11 cellular contexts compared by ENCODE assay signal in the genomic region with DNA sequence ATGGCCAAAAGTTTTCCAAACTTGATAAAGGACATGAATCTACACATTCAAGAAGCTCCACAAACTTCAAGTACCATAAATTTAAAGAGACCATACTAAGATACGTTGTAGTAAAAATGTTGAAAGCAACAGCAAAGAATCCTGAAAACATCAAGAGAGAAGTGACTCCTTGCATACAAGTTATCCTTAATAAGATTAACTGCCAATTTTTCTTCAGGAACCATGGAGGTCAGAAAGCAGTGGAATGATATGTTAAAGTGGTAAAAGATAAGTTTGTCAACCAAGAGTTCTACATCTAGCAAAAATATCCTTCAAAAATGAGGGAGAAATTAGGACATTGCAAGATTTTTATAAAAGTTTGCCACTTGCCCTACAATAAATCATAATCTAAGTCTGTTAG. TPM values are rescaled to one million over a fixed set of nuclear protein-coding genes. Genes with fewer than 3 reads are reported as not detected.
"Had no signal": no experiment of that assay in that cellular context is flagged by ENCODE, and none has a peak within 500 bp of the region (broad histone marks: within the 10 kb centered on the region; RNA-seq: fewer than 3 reads in every experiment).

No MANE protein-coding gene starts in this region.

- FAIRE-seq: H54, K562 had no signal

- H3K9ac ChIP-seq: GM23248 had no signal

- H2AFZ ChIP-seq: GM23248 had no signal

- H3K27ac ChIP-seq: GM23248, HL-60 had no signal

- H3K27ac Mint-ChIP-seq: H9, HFFc6 had no signal

- DNase-seq: GM23248, GOT3, H9, HCEC 1CT, HFFc6, IMR-90, KG1 had no signal

- H3K4me3 ChIP-seq: GM23248, K562 had no signal

- H3K4me1 Mint-ChIP-seq: H9 had no signal

- H3K4me3 Mint-ChIP-seq: H9, HFFc6 had no signal

- ATAC-seq: K562 had no signal

RNA-seq across cellular contexts. Expression of a gene that starts 43.3 kb away (rescaled TPM):
- total RNA-seq: GM23248, H9, HFFc6, HT1080, IMR-90, K562 had no signal
- polyA plus RNA-seq: GM23248, IMR-90, K562 had no signal
